ENCODE assay signal across 14 cellular contexts in the genomic region with DNA sequence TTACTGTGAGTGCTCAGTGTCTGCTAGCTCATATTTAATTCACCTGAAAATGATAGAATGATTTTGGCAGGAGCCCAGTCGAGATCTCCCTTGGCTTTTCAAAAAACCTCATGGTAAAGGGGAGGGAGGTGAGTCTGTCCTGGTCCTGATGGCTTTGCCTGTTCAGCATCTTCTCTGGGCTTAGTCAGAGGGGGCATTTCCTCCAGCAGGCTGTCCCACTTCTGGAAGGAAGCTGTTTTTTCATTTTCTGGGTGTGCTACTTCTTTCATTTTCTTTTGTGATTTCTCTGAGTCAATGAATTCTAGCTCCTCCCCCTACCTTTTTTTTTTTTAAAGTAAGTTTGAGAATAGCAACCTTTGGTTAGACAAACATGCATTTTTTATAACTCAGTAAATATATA. TPM values are rescaled to one million over a fixed set of nuclear protein-coding genes. Genes with fewer than 3 reads are reported as not detected.
DNase-seq lines count a peak whose midpoint lies in the region; ATAC-seq lines count a peak whose summit lies in the region.
"Had no signal": no experiment of that assay in that cellular context is flagged by ENCODE, and none has a peak within 500 bp of the region (broad histone marks: within the 10 kb centered on the region; RNA-seq: fewer than 3 reads in every experiment).

No MANE protein-coding gene starts in this region.

- H3K4me1 ChIP-seq in trophoblast cell (ENCODE audit: control insufficient read depth in 1 of 2, insufficient read depth in 2 of 2, low read length in 2 of 2) (peaks cover 28 to 32% of the 10 kb centered on the region in 2 experiments), SJCRH30 (no peaks in the 10 kb centered on the region)
- H3K4me1 ChIP-seq: testis had no signal

- H3K79me2 ChIP-seq in trophoblast cell (ENCODE audit: control insufficient read depth, insufficient read depth, low read length, poor library complexity): peaks cover 7% of the 10 kb centered on the region

- peak overlapping the region; percentile 87 for H4K91ac ChIP-seq in trophoblast cell (ENCODE audit: low read depth, low read length)

- peaks cover 58% of the 10 kb centered on the region for H3K79me1 ChIP-seq in trophoblast cell (ENCODE audit: low read length)

- H3K27ac Mint-ChIP-seq in activated CD4-positive, alpha-beta T cell treated with anti-CD3 and anti-CD28 coated beads, Interleukin-2, amount 10 ng/mL, durations not matched to agents 24 days and 14 days: peak overlapping the region; percentile 50
- peak overlapping the region; percentile 59 for H3K27ac Mint-ChIP-seq in activated CD8-positive, alpha-beta T cell treated with anti-CD3 and anti-CD28 coated beads, Interleukin-2, amount 10 ng/mL, durations not matched to agents 7 days and 5 days

- no peak overlapping the region for H3K23ac ChIP-seq in trophoblast cell (ENCODE audit: low read length)

- H3K9me3 Mint-ChIP-seq in activated CD4-positive, alpha-beta T cell treated with anti-CD3 and anti-CD28 coated beads, Interleukin-2, amount 10 ng/mL, durations not matched to agents 24 days and 14 days: no peaks in the 10 kb centered on the region
- no peaks in the 10 kb centered on the region for H3K9me3 Mint-ChIP-seq in activated CD8-positive, alpha-beta T cell treated with anti-CD3 and anti-CD28 coated beads, Interleukin-2, amount 10 ng/mL, durations not matched to agents 7 days and 5 days (ENCODE audit: insufficient read depth)

- H2BK120ac ChIP-seq in trophoblast cell (ENCODE audit: insufficient read depth, low read length, poor library complexity): peak overlapping the region; percentile 85

- H4K12ac ChIP-seq in trophoblast cell (ENCODE audit: low read depth, low read length): no peak overlapping the region

- H3K18ac ChIP-seq in trophoblast cell (ENCODE audit: low read length): no peak overlapping the region

- ATAC-seq in HG02852 (IDR thresholded peaks at IDR 0.05; ENCODE audit: unreplicated experiment): peak; percentile 54
- no peak for ATAC-seq in activated CD8-positive, alpha-beta T cell treated with anti-CD3 and anti-CD28 coated beads, Interleukin-2, amount 10 ng/mL, durations not matched to agents 7 days and 5 days

- DNase-seq in activated CD4-positive, alpha-beta T cell treated with anti-CD3 and anti-CD28 coated beads, Interleukin-2, amount 10 ng/mL, durations not matched to agents 24 days and 14 days: peak; percentile 66
- DNase-seq in activated CD4-positive, alpha-beta T cell treated with anti-CD3 and anti-CD28 coated beads, Interleukin-2, amount 50 U/mL, for 1 hour: no peak
- DNase-seq in activated CD8-positive, alpha-beta T cell treated with anti-CD3 and anti-CD28 coated beads, Interleukin-2, amount 10 ng/mL, durations not matched to agents 7 days and 5 days: no peak
- DNase-seq in trophoblast cell: no peak
- DNase-seq in dedifferentiated amniotic fluid mesenchymal stem cell (ENCODE audit: extremely low spot score): no peak
- no peak for DNase-seq in SJCRH30
- no peak for DNase-seq in activated effector memory CD4-positive, alpha-beta T cell treated with anti-CD3 and anti-CD28 coated beads, Interleukin-2, amount 50 U/mL, for 16 hours
- DNase-seq: ACHN, COR-L47, NCI-H187, NCI-H526, small intestine, testis had no signal

- H3K27me3 ChIP-seq in trophoblast cell (ENCODE audit: insufficient read depth, low read length) (no peaks in the 10 kb centered on the region), SJCRH30 (no peaks in the 10 kb centered on the region)
- H3K27me3 ChIP-seq: testis had no signal

- CTCF ChIA-PET in activated CD8-positive, alpha-beta T cell treated with anti-CD3 and anti-CD28 coated beads, Interleukin-2, amount 10 ng/mL, durations not matched to agents 7 days and 5 days (lab: Charles Lee): interaction anchor here (1.0 to 2.5 kb wide), 2 partner anchors 11 to 15 kb away, joined by 3 to 18 read pairs; no protein-coding TSS in a partner anchor

- POLR2A ChIA-PET in activated CD8-positive, alpha-beta T cell treated with anti-CD3 and anti-CD28 coated beads, Interleukin-2, amount 10 ng/mL, durations not matched to agents 7 days and 5 days (lab: Charles Lee): no interaction called here

- H3K36me3 Mint-ChIP-seq in activated CD4-positive, alpha-beta T cell treated with anti-CD3 and anti-CD28 coated beads, Interleukin-2, amount 10 ng/mL, durations not matched to agents 24 days and 14 days (ENCODE audit: low read depth): no peaks in the 10 kb centered on the region
- no peaks in the 10 kb centered on the region for H3K36me3 Mint-ChIP-seq in activated CD8-positive, alpha-beta T cell treated with anti-CD3 and anti-CD28 coated beads, Interleukin-2, amount 10 ng/mL, durations not matched to agents 7 days and 5 days (ENCODE audit: low read depth)

- H2BK5ac ChIP-seq in trophoblast cell (ENCODE audit: low read depth, low read length, poor library complexity): peak overlapping the region; percentile 71

- no peaks in the 10 kb centered on the region for H3K36me3 ChIP-seq in trophoblast cell (ENCODE audit: control insufficient read depth in 1 of 2, insufficient read depth in 2 of 2, low read length in 2 of 2)
- no peaks in the 10 kb centered on the region for H3K36me3 ChIP-seq in SJCRH30

- intact Hi-C loops in activated CD4-positive, alpha-beta T cell treated with anti-CD3 and anti-CD28 coated beads, Interleukin-2, amount 10 ng/mL, durations not matched to agents 24 days and 14 days (cut with micrococcal nuclease): no loop called here

- no peak overlapping the region for H2AFZ ChIP-seq in trophoblast cell (ENCODE audit: insufficient read depth, low read length, poor library complexity)

- H2AK5ac ChIP-seq in trophoblast cell (ENCODE audit: low read length): no peak overlapping the region

- H3K4me1 Mint-ChIP-seq in activated CD4-positive, alpha-beta T cell treated with anti-CD3 and anti-CD28 coated beads, Interleukin-2, amount 10 ng/mL, durations not matched to agents 24 days and 14 days: peaks cover 10% of the 10 kb centered on the region
- H3K4me1 Mint-ChIP-seq in activated CD8-positive, alpha-beta T cell treated with anti-CD3 and anti-CD28 coated beads, Interleukin-2, amount 10 ng/mL, durations not matched to agents 7 days and 5 days (ENCODE audit: low read depth): peaks cover 14% of the 10 kb centered on the region

- H3K4me2 ChIP-seq in trophoblast cell (ENCODE audit: low read length): no peak overlapping the region

- peak overlapping the region; percentile 18 for H3K4ac ChIP-seq in trophoblast cell (ENCODE audit: low read depth, low read length)

- H3K14ac ChIP-seq in trophoblast cell (ENCODE audit: low read length): peak overlapping the region; percentile 38

- peak overlapping the region; percentile 91 for H2BK12ac ChIP-seq in trophoblast cell (ENCODE audit: low read length)

- no peaks in the 10 kb centered on the region for H3K9me3 ChIP-seq in trophoblast cell (ENCODE audit: insufficient read depth, low read depth, low read length)
- H3K9me3 ChIP-seq in SJCRH30 (replicated peaks): no peaks in the 10 kb centered on the region
- H3K9me3 ChIP-seq: testis had no signal

- H4K8ac ChIP-seq in trophoblast cell (ENCODE audit: low read depth, low read length): peak overlapping the region; percentile 25

- H3K4me3 Mint-ChIP-seq in activated CD4-positive, alpha-beta T cell treated with anti-CD3 and anti-CD28 coated beads, Interleukin-2, amount 10 ng/mL, durations not matched to agents 24 days and 14 days: no peak overlapping the region
- no peak overlapping the region for H3K4me3 Mint-ChIP-seq in activated CD8-positive, alpha-beta T cell treated with anti-CD3 and anti-CD28 coated beads, Interleukin-2, amount 10 ng/mL, durations not matched to agents 7 days and 5 days

- H3K4me3 ChIP-seq in trophoblast cell (ENCODE audit: low read depth, low read length) (no peak overlapping the region), SJCRH30 (no peak overlapping the region)
- H3K4me3 ChIP-seq: testis had no signal

- no CpG with 5 or more reads among the region's 1 CpG for WGBS in trophoblast cell (ENCODE audit: extremely low coverage, insufficient coverage, insufficient read length)

- H3K9ac ChIP-seq in trophoblast cell (ENCODE audit: low read length): no peak overlapping the region

- H3K27ac ChIP-seq in trophoblast cell (ENCODE audit: low read depth, low read length) (peak overlapping the region; percentile 17), SJCRH30 (no peak overlapping the region)
- H3K27ac ChIP-seq: testis had no signal

- H3K27me3 Mint-ChIP-seq in activated CD4-positive, alpha-beta T cell treated with anti-CD3 and anti-CD28 coated beads, Interleukin-2, amount 10 ng/mL, durations not matched to agents 24 days and 14 days: no peaks in the 10 kb centered on the region
- H3K27me3 Mint-ChIP-seq in activated CD8-positive, alpha-beta T cell treated with anti-CD3 and anti-CD28 coated beads, Interleukin-2, amount 10 ng/mL, durations not matched to agents 7 days and 5 days (ENCODE audit: low read depth): no peaks in the 10 kb centered on the region

RNA-seq across cellular contexts. Expression of a gene that starts 58.8 kb away (rescaled TPM):
- total RNA-seq in activated CD4-positive, alpha-beta T cell treated with anti-CD3 and anti-CD28 coated beads, Interleukin-2, amount 10 ng/mL, durations not matched to agents 24 days and 14 days: 53.1 and 53.6 TPM in 2 replicates
- total RNA-seq in activated CD8-positive, alpha-beta T cell treated with anti-CD3 and anti-CD28 coated beads, Interleukin-2, amount 10 ng/mL, durations not matched to agents 7 days and 5 days: 10 to 100 TPM; 47.3 to 47.9 TPM
- 26.8 and 27.2 TPM in 2 replicates for polyA plus RNA-seq in trophoblast cell (2013)
- 42.8 and 47.7 TPM in 2 replicates for total RNA-seq in SJCRH30 (2014; rRNA removed; shearing (Covaris generic))
